Comparison of ENCODE assay signal across 1 cellular context in the genomic region with DNA sequence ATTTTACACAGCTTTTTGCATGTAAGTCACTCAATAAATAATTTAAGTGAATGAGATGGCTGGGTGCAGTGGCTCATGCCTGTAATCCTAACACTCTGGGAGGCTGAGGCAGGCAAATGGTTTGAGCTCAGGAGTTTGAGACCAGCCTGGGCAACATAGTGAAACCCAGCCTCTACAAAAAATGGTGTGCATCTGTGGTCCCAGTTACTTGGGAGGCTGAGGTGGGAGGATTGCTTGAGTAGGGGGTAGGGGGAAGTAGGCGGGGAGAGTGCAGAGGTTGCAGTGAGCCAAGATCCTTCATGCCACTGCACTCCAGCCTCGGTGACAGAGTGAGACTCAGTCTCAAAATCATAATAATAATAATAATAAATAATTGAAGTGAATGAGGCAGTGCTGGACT.
TF ChIP-seq lines count a peak whose summit lies in the region.

No MANE protein-coding gene starts in this region.

TF ChIP-seq in GM23338, 12 proteins besides CTCF, POLR2A, EP300 and RAD21 (continued from another document):
- TF ChIP-seq, protein P1, sequence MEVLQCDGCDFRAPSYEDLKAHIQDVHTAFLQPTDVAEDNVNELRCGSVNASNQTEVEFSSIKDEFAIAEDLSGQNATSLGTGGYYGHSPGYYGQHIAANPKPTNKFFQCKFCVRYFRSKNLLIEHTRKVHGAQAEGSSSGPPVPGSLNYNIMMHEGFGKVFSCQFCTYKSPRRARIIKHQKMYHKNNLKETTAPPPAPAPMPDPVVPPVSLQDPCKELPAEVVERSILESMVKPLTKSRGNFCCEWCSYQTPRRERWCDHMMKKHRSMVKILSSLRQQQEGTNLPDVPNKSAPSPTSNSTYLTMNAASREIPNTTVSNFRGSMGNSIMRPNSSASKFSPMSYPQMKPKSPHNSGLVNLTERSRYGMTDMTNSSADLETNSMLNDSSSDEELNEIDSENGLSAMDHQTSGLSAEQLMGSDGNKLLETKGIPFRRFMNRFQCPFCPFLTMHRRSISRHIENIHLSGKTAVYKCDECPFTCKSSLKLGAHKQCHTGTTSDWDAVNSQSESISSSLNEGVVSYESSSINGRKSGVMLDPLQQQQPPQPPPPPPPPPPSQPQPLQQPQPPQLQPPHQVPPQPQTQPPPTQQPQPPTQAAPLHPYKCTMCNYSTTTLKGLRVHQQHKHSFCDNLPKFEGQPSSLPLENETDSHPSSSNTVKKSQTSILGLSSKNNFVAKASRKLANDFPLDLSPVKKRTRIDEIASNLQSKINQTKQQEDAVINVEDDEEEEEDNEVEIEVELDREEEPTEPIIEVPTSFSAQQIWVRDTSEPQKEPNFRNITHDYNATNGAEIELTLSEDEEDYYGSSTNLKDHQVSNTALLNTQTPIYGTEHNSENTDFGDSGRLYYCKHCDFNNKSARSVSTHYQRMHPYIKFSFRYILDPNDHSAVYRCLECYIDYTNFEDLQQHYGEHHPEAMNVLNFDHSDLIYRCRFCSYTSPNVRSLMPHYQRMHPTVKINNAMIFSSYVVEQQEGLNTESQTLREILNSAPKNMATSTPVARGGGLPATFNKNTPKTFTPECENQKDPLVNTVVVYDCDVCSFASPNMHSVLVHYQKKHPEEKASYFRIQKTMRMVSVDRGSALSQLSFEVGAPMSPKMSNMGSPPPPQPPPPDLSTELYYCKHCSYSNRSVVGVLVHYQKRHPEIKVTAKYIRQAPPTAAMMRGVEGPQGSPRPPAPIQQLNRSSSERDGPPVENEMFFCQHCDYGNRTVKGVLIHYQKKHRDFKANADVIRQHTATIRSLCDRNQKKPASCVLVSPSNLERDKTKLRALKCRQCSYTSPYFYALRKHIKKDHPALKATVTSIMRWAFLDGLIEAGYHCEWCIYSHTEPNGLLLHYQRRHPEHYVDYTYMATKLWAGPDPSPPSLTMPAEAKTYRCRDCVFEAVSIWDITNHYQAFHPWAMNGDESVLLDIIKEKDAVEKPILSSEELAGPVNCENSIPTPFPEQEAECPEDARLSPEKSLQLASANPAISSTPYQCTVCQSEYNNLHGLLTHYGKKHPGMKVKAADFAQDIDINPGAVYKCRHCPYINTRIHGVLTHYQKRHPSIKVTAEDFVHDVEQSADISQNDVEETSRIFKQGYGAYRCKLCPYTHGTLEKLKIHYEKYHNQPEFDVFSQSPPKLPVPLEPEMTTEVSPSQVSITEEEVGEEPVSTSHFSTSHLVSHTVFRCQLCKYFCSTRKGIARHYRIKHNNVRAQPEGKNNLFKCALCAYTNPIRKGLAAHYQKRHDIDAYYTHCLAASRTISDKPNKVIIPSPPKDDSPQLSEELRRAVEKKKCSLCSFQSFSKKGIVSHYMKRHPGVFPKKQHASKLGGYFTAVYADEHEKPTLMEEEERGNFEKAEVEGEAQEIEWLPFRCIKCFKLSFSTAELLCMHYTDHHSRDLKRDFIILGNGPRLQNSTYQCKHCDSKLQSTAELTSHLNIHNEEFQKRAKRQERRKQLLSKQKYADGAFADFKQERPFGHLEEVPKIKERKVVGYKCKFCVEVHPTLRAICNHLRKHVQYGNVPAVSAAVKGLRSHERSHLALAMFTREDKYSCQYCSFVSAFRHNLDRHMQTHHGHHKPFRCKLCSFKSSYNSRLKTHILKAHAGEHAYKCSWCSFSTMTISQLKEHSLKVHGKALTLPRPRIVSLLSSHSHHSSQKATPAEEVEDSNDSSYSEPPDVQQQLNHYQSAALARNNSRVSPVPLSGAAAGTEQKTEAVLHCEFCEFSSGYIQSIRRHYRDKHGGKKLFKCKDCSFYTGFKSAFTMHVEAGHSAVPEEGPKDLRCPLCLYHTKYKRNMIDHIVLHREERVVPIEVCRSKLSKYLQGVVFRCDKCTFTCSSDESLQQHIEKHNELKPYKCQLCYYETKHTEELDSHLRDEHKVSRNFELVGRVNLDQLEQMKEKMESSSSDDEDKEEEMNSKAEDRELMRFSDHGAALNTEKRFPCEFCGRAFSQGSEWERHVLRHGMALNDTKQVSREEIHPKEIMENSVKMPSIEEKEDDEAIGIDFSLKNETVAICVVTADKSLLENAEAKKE (CRISPR knock-in tag; IDR thresholded peaks at IDR 0.05), result no peak
- TF ChIP-seq JUNB (IDR thresholded peaks at IDR 0.05; ENCODE audit: unreplicated experiment), result no peak
